Comparison of ENCODE assay signal across 1 cellular context in genomic region chr17:58083491-58084316, GRCh38.
TF ChIP-seq lines count a peak whose summit lies in the region.

No MANE protein-coding gene starts in this region.

TF ChIP-seq in K562, 482 proteins besides CTCF, POLR2A, EP300 and RAD21 (continued from another document and continues in another):
- no peak for TF ChIP-seq SMARCB1 (IDR thresholded peaks at IDR 0.05; ENCODE audit: insufficient read length, low read depth)
- no peak for TF ChIP-seq BRD9 (IDR thresholded peaks at IDR 0.05; ENCODE audit: low read depth, partially characterized antibody)
- no peak for TF ChIP-seq KHSRP (IDR thresholded peaks at IDR 0.05)
- no peak for TF ChIP-seq KDM5B (IDR thresholded peaks at IDR 0.05; ENCODE audit: insufficient replicate concordance, low read depth, low read length)
- TF ChIP-seq OTX1 (CRISPR knock-in tag; IDR thresholded peaks at IDR 0.05), result no peak
- TF ChIP-seq, protein P1, sequence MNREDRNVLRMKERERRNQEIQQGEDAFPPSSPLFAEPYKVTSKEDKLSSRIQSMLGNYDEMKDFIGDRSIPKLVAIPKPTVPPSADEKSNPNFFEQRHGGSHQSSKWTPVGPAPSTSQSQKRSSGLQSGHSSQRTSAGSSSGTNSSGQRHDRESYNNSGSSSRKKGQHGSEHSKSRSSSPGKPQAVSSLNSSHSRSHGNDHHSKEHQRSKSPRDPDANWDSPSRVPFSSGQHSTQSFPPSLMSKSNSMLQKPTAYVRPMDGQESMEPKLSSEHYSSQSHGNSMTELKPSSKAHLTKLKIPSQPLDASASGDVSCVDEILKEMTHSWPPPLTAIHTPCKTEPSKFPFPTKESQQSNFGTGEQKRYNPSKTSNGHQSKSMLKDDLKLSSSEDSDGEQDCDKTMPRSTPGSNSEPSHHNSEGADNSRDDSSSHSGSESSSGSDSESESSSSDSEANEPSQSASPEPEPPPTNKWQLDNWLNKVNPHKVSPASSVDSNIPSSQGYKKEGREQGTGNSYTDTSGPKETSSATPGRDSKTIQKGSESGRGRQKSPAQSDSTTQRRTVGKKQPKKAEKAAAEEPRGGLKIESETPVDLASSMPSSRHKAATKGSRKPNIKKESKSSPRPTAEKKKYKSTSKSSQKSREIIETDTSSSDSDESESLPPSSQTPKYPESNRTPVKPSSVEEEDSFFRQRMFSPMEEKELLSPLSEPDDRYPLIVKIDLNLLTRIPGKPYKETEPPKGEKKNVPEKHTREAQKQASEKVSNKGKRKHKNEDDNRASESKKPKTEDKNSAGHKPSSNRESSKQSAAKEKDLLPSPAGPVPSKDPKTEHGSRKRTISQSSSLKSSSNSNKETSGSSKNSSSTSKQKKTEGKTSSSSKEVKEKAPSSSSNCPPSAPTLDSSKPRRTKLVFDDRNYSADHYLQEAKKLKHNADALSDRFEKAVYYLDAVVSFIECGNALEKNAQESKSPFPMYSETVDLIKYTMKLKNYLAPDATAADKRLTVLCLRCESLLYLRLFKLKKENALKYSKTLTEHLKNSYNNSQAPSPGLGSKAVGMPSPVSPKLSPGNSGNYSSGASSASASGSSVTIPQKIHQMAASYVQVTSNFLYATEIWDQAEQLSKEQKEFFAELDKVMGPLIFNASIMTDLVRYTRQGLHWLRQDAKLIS (CRISPR knock-in tag; IDR thresholded peaks at IDR 0.05), result no peak
- no peak for TF ChIP-seq CHD4 (IDR thresholded peaks at IDR 0.05; ENCODE audit: insufficient read depth, insufficient replicate concordance, low read depth, low read length, poor library complexity, severe bottlenecking)
- TF ChIP-seq UBTF (IDR thresholded peaks at IDR 0.05; ENCODE audit: borderline replicate concordance in 1 of 2, low read depth in 2 of 2, low read length in 2 of 2), result peak; percentile 52 to 78; a peak in 2 of 4 replicates
- no peak for TF ChIP-seq FOXA1 (IDR thresholded peaks at IDR 0.05; ENCODE audit: borderline replicate concordance)
- TF ChIP-seq NR3C1 (CRISPR knock-in tag; IDR thresholded peaks at IDR 0.05), result peak; percentile 27; the same call in 1 of the 2 replicates
- TF ChIP-seq HDAC1 (IDR thresholded peaks at IDR 0.05), result 0 out of 4 replicates have a peak, but pooled peaks of 1 of the 2 experiments have one; percentile 6
- no peak for TF ChIP-seq MECOM (CRISPR knock-in tag; IDR thresholded peaks at IDR 0.05)
- TF ChIP-seq GTF2F1 (IDR thresholded peaks at IDR 0.05; ENCODE audit: low read depth, low read length), result no peak
- TF ChIP-seq ZNF511 (CRISPR knock-in tag; IDR thresholded peaks at IDR 0.05), result 0 out of 2 replicates have a peak, but pooled peaks have one; percentile 64
- no peak for TF ChIP-seq SRSF3 (IDR thresholded peaks at IDR 0.05; ENCODE audit: insufficient read depth, low read length)
- TF ChIP-seq, protein P2, sequence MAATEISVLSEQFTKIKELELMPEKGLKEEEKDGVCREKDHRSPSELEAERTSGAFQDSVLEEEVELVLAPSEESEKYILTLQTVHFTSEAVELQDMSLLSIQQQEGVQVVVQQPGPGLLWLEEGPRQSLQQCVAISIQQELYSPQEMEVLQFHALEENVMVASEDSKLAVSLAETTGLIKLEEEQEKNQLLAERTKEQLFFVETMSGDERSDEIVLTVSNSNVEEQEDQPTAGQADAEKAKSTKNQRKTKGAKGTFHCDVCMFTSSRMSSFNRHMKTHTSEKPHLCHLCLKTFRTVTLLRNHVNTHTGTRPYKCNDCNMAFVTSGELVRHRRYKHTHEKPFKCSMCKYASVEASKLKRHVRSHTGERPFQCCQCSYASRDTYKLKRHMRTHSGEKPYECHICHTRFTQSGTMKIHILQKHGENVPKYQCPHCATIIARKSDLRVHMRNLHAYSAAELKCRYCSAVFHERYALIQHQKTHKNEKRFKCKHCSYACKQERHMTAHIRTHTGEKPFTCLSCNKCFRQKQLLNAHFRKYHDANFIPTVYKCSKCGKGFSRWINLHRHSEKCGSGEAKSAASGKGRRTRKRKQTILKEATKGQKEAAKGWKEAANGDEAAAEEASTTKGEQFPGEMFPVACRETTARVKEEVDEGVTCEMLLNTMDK (IDR thresholded peaks at IDR 0.05; ENCODE audit: borderline replicate concordance, insufficient read depth, low read depth, low read length, poor library complexity, severe bottlenecking), result peak; percentile 17
- TF ChIP-seq NR2C2 (CRISPR knock-in tag; IDR thresholded peaks at IDR 0.05), result no peak
- TF ChIP-seq NR2C2 (tag; IDR thresholded peaks at IDR 0.05), result no peak; the same call in 1 of the 2 replicates
- no peak for TF ChIP-seq BHLHE40 (IDR thresholded peaks at IDR 0.05; ENCODE audit: low read length)
- peak in 2 of 3 experiments; percentile 35 to 37 for TF ChIP-seq YY1 (IDR thresholded peaks at IDR 0.05; ENCODE audit: borderline replicate concordance in 1 of 3, control insufficient read depth in 1 of 3, extremely low read depth in 1 of 3, insufficient read depth in 3 of 3, insufficient read length in 1 of 3, insufficient replicate concordance in 2 of 3, low read depth in 1 of 3, low read length in 2 of 3)
- peak in 1 of 2 experiments; percentile 23; a peak in 2 of 4 replicates for TF ChIP-seq NRF1 (conservative IDR thresholded peaks at IDR 0.05 in 1 of 2, IDR thresholded peaks at IDR 0.05 in 1 of 2)
- no peak for TF ChIP-seq PYGO2 (tag; IDR thresholded peaks at IDR 0.05)
- no peak for TF ChIP-seq ZFP1 (CRISPR knock-in tag; IDR thresholded peaks at IDR 0.05)
- no peak for TF ChIP-seq FOSL1 (tag; conservative IDR thresholded peaks at IDR 0.05)
- no peak for TF ChIP-seq RBM17 (IDR thresholded peaks at IDR 0.05; ENCODE audit: borderline replicate concordance, low read depth, low read length)
- TF ChIP-seq HIVEP1 (CRISPR knock-in tag; IDR thresholded peaks at IDR 0.05), result no peak
- no peak for TF ChIP-seq BRD4 (IDR thresholded peaks at IDR 0.05)
- no peak for TF ChIP-seq POLR3A (IDR thresholded peaks at IDR 0.05; ENCODE audit: borderline replicate concordance, extremely low read depth, insufficient read depth, insufficient read length)
- TF ChIP-seq SAFB2 (IDR thresholded peaks at IDR 0.05; ENCODE audit: borderline replicate concordance, low read depth, low read length, severe bottlenecking), result no peak
- TF ChIP-seq, protein P3, sequence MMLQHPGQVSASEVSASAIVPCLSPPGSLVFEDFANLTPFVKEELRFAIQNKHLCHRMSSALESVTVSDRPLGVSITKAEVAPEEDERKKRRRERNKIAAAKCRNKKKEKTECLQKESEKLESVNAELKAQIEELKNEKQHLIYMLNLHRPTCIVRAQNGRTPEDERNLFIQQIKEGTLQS (IDR thresholded peaks at IDR 0.05), result no peak
- TF ChIP-seq, protein P3 (CRISPR knock-in tag; conservative IDR thresholded peaks at IDR 0.05), result no peak
- TF ChIP-seq ZNF318 (IDR thresholded peaks at IDR 0.05; ENCODE audit: borderline replicate concordance in 1 of 2, low read depth in 1 of 2), result no peak
- no peak for TF ChIP-seq TBL1XR1 (IDR thresholded peaks at IDR 0.05; ENCODE audit: low read length in 2 of 2)
- TF ChIP-seq BCOR (IDR thresholded peaks at IDR 0.05), result no peak
- TF ChIP-seq MTA1 (IDR thresholded peaks at IDR 0.05; ENCODE audit: borderline replicate concordance), result no peak
- TF ChIP-seq, protein P4, sequence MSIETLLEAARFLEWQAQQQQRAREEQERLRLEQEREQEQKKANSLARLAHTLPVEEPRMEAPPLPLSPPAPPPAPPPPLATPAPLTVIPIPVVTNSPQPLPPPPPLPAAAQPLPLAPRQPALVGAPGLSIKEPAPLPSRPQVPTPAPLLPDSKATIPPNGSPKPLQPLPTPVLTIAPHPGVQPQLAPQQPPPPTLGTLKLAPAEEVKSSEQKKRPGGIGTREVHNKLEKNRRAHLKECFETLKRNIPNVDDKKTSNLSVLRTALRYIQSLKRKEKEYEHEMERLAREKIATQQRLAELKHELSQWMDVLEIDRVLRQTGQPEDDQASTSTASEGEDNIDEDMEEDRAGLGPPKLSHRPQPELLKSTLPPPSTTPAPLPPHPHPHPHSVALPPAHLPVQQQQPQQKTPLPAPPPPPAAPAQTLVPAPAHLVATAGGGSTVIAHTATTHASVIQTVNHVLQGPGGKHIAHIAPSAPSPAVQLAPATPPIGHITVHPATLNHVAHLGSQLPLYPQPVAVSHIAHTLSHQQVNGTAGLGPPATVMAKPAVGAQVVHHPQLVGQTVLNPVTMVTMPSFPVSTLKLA (conservative IDR thresholded peaks at IDR 0.05), result peak in 1 of 2 experiments; percentile 73; a peak in 3 of 4 replicates
- TF ChIP-seq U2AF1 (optimal IDR thresholded peaks at IDR 0.05; ENCODE audit: low read depth, low read length), result peak; percentile 82
- TF ChIP-seq ETV6 (IDR thresholded peaks at IDR 0.05; ENCODE audit: borderline replicate concordance in 1 of 2, low read depth in 2 of 2, low read length in 1 of 2), result no peak
- TF ChIP-seq ETV6 (CRISPR knock-in tag; IDR thresholded peaks at IDR 0.05; ENCODE audit: borderline replicate concordance), result no peak
- TF ChIP-seq NFXL1 (CRISPR knock-in tag; IDR thresholded peaks at IDR 0.05), result no peak
- TF ChIP-seq, protein P5, sequence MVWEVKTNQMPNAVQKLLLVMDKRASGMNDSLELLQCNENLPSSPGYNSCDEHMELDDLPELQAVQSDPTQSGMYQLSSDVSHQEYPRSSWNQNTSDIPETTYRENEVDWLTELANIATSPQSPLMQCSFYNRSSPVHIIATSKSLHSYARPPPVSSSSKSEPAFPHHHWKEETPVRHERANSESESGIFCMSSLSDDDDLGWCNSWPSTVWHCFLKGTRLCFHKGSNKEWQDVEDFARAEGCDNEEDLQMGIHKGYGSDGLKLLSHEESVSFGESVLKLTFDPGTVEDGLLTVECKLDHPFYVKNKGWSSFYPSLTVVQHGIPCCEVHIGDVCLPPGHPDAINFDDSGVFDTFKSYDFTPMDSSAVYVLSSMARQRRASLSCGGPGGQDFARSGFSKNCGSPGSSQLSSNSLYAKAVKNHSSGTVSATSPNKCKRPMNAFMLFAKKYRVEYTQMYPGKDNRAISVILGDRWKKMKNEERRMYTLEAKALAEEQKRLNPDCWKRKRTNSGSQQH (CRISPR knock-in tag; IDR thresholded peaks at IDR 0.05), result no peak
